ENCODE assay signal across 1 cellular context in the genomic region with DNA sequence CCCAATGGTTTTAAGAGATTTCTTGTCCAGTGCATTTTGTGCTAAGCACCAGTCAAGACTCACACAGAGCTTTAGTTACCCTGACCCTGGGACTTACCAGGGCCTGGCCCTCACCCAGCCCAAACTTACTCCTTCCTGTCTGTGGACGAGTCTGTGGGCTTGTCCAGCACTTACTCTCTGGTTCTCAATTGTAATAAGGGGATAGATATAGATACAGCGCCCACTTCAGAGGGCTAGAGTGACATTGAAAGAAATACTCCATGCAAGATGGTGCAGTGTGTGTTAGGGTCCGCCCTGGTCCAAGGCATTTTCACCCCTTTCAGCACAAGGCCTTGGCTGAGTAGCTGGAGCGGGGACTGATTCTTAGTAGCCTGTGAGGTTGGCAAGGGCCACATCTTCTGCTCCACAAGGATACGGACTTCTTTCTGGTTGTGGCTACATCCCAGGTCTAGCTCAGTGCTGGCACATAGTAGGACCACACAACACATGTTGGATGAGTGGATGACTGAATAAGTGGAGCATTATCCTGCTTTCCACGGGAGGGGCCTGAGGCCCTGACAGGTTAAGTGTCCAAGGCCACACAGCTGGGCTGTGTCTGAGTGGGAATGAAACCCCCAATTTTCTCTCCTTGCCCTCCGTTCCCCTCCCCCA.
TF ChIP-seq lines count a peak whose summit lies in the region.

No MANE protein-coding gene starts in this region.

TF ChIP-seq in HepG2, 621 proteins besides CTCF, POLR2A, EP300 and RAD21:
- TF ChIP-seq ZKSCAN1 (IDR thresholded peaks at IDR 0.05; ENCODE audit: low read length) (peak; percentile 92), ZNF33A (CRISPR knock-in tag; IDR thresholded peaks at IDR 0.05; ENCODE audit: borderline replicate concordance) (no peak)
TF ChIP-seq in HepG2: peak in this region for 1.
